In the genomic region with DNA sequence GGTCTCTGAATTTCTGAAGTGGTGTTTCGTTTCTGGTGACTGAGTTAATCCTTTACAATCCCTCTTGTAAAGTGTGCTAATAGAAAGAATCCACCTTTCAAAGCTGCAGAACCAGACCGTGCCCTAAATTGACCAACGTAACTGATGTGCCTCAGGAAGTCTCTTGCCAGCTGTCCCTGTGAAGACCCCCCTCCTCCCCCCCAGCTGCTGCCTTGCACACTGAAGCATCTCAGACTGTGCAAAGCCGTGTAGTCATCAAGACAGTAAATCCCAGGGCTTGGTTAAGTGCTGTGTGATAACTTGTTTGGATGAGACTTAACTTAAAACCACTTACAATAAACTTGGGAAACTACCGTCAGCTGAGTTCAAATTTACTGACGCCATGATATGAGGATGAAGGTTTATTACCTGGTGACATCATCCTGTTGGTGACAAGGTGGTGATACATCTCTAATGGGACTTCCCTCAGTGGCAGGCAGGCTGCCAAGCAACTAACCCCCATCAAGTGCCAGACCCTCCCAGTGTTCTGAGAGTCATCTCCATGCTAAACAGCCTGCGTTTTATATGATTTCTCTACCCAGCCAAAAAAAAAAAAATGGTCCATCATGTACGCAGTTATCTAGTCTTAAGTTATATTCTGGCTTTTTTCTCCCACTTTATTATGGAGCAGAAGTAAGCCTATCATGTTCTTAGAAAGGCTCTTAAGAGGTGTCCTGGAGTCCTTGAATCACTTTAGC, we compare ENCODE assay signal across 1 cellular context.
A peak's percentile ranks its signal among the peaks of the same experiment; 100 is the strongest.
TF ChIP-seq lines count a peak whose summit lies in the region.

No MANE protein-coding gene starts in this region.

TF ChIP-seq in GM12878, 131 proteins besides CTCF, POLR2A, EP300 and RAD21:
- TF ChIP-seq CREM (IDR thresholded peaks at IDR 0.05; ENCODE audit: low read depth) (peak; percentile 33; the same call in 1 of the 2 replicates), PML (IDR thresholded peaks at IDR 0.05; ENCODE audit: low read length) (0 out of 2 replicates have a peak, but pooled peaks have one; percentile 14), ATF7 (IDR thresholded peaks at IDR 0.05; ENCODE audit: low read depth) (peak; percentile 58; the same call in 1 of the 2 replicates), CREB1 (IDR thresholded peaks at IDR 0.05; ENCODE audit: low read depth) (peak; percentile 68; the same call in 1 of the 2 replicates)
- TF ChIP-seq, protein P1, sequence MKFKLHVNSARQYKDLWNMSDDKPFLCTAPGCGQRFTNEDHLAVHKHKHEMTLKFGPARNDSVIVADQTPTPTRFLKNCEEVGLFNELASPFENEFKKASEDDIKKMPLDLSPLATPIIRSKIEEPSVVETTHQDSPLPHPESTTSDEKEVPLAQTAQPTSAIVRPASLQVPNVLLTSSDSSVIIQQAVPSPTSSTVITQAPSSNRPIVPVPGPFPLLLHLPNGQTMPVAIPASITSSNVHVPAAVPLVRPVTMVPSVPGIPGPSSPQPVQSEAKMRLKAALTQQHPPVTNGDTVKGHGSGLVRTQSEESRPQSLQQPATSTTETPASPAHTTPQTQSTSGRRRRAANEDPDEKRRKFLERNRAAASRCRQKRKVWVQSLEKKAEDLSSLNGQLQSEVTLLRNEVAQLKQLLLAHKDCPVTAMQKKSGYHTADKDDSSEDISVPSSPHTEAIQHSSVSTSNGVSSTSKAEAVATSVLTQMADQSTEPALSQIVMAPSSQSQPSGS (IDR thresholded peaks at IDR 0.05; ENCODE audit: low read length) = peak; percentile 32; the same call in 1 of the 2 replicates
